ENCODE assay signal across 8 cellular contexts in the genomic region with DNA sequence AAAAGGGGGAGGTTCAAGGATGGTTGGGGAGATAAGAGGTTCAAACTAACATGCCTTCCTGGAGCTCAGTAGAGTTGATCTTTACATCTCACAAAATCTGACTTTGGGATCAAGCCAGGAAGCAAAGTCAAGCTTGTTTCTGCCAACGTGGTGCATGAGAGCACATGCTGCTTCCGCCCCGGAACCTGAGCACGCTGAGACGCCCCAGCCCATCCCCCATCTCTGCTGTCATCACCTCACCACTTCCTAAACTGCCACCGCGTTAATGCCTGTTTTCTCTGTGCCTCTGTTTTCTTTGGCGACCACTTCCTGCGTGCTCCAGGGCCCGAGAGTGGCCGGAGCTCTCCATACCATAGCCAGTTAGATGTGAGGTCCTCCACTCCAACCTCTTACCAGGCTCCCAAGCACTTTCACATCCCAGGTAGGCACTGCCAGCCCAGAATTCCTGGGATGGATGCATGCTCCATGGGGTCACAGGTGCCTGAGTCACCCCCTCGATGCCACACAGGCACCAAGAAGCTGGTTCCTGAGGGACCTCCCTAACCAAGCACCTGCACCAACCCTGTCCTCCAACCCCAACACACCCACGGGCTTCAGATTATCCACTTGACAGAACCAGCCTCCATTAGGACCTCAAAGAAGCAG. TPM values are rescaled to one million over a fixed set of nuclear protein-coding genes. Genes with fewer than 3 reads are reported as not detected.
DNase-seq lines count a peak whose midpoint lies in the region; ATAC-seq and TF ChIP-seq lines count a peak whose summit lies in the region.

No MANE protein-coding gene starts in this region.

- no peaks in the 10 kb centered on the region for H3K79me2 ChIP-seq in Loucy (ENCODE audit: insufficient read depth, low read length)

- peak overlapping the region; percentile 51 for H3K4me3 ChIP-seq in Loucy (ENCODE audit: low read length, poor library complexity, severe bottlenecking)

- no peak overlapping the region for H2AFZ ChIP-seq in Loucy (ENCODE audit: low read length)

- H3K36me3 ChIP-seq in Loucy (ENCODE audit: insufficient read depth, low read length) = no peaks in the 10 kb centered on the region

- H3K4me1 ChIP-seq in Loucy (ENCODE audit: insufficient read depth, low read length, poor library complexity, severe bottlenecking) = peaks cover 24% of the 10 kb centered on the region

- intact Hi-C loops in sciatic nerve (cut with DNase I) = no loop called here

- no peak for TF ChIP-seq CTCF in Loucy (conservative IDR thresholded peaks at IDR 0.05; ENCODE audit: low read length)

- no peaks in the 10 kb centered on the region for H3K27me3 ChIP-seq in Loucy (ENCODE audit: insufficient read depth, low read length, poor library complexity, severe bottlenecking)

- H3K4me2 ChIP-seq in Loucy (ENCODE audit: low read depth, low read length, poor library complexity, severe bottlenecking) = peak overlapping the region; percentile 64

- H3K9me2 ChIP-seq in Loucy (replicated peaks; ENCODE audit: low read depth, low read length) = no peaks in the 10 kb centered on the region

- H3F3A ChIP-seq in Loucy (ENCODE audit: low read depth) = 0 out of 2 replicates have a peak, but pooled peaks cover 5% of the 10 kb centered on the region

- ATAC-seq in sciatic nerve (peak; percentile 49), HG03432 (IDR thresholded peaks at IDR 0.05; ENCODE audit: unreplicated experiment) (no peak), HG03175 (IDR thresholded peaks at IDR 0.05; ENCODE audit: unreplicated experiment) (no peak)

- H3K9me3 ChIP-seq in Loucy (ENCODE audit: insufficient read depth, low read depth, low read length) = no peaks in the 10 kb centered on the region

- no peaks in the 10 kb centered on the region for H4K20me1 ChIP-seq in Loucy (ENCODE audit: insufficient read depth, low read length, poor library complexity, severe bottlenecking)

- peak; percentile 49 for DNase-seq in CD1c-positive myeloid dendritic cell (ENCODE audit: extremely low spot score)
- DNase-seq in activated T-helper 1 cell treated with anti-CD3 and anti-CD28 coated beads, Interleukin-2, amount 50 U/mL, for 16 hours (ENCODE audit: low read depth in 1 of 2, low spot score in 1 of 2) = peak; percentile 55 to 75
- DNase-seq in sciatic nerve (ENCODE audit: low spot score) = no peak
- no peak for DNase-seq in glomerular visceral epithelial cell (ENCODE audit: extremely low spot score)
- DNase-seq in NCI-H82 treated with DMSO at 0.1 percent for 48 hours (lab: John Stamatoyannopoulos, UW; ENCODE audit: unreplicated experiment) = no peak

- H3K9ac ChIP-seq in Loucy (ENCODE audit: low read depth, low read length, poor library complexity, severe bottlenecking) = peak overlapping the region; percentile 67

RNA-seq across cellular contexts. Expression of a gene that starts 31.2 kb away (rescaled TPM):
- 54.8 TPM for total RNA-seq in sciatic nerve

Comparison
In these comparisons a context has a peak if more than half of its experiments do, and no peak if none do; other contexts are left out.
1. DNase-seq: peak in CD1c-positive myeloid dendritic cell (single experiment) and activated T-helper 1 cell treated with anti-CD3 and anti-CD28 coated beads, Interleukin-2, amount 50 U/mL, for 16 hours (2 of 2); none in sciatic nerve (single experiment), glomerular visceral epithelial cell (single experiment) and NCI-H82 treated with DMSO at 0.1 percent for 48 hours (single experiment).